In the genomic region with DNA sequence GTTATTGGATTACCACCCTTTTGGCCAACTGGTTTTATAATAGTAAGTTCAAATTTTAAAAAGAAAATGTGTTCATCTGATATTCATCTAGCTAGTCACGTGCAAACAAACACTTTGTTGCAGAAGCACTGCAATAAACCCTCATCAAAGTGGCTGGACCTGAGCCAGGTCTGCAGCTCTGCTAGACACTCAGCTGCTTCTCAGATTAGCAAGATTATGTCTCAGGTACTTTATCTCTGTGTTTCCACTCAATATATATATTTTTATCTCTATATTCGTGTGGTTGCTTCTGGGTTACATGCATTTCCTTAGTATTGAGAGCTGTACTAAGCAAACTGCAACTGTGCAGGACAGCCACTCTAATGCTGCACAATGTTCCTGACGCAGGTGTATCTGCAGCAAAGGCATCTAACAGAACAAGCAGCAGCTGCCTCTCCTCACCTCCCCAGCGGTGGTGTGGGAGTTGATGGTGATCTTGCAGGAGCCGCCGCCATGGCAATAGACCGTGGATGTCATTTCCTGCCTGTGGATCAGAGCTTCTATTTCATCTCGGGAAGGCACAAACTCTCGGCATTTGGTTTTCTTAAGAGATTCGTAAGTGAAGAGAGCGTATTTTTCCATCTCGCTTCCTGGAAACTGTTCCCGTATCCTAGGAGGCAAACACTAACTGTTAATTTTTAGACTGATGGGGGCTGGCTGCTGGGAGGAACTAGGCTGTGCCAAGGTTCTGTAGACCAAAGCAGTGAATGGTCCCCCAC, we compare ENCODE assay signal across 11 cellular contexts. TPM values are rescaled to one million over a fixed set of nuclear protein-coding genes. Genes with fewer than 3 reads are reported as not detected.
DNase-seq lines count a peak whose midpoint lies in the region; ATAC-seq and TF ChIP-seq lines count a peak whose summit lies in the region.
"Had no signal": no experiment of that assay in that cellular context is flagged by ENCODE, and none has a peak within 500 bp of the region (broad histone marks: within the 10 kb centered on the region; RNA-seq: fewer than 3 reads in every experiment).

No MANE protein-coding gene starts in this region.

- H2BK12ac ChIP-seq in H9 (ENCODE audit: insufficient read length, low read depth, low read length), result no peak overlapping the region

- TF ChIP-seq CTCF in H9 (conservative IDR thresholded peaks at IDR 0.05) (no peak), nephron progenitor cell (IDR thresholded peaks at IDR 0.05) (no peak)

- no peak for ATAC-seq in GM18511 (IDR thresholded peaks at IDR 0.05; ENCODE audit: unreplicated experiment)
- no peak for ATAC-seq in natural killer cell treated with Interleukin-12 subunit alpha and Interleukin-12 subunit beta and Interleukin-15 and Interleukin-18, amount 100 ng/mL, for 72 hours
- ATAC-seq in HG03460 (IDR thresholded peaks at IDR 0.05; ENCODE audit: unreplicated experiment), result no peak

- H3K56ac ChIP-seq in H9 (ENCODE audit: insufficient read length, low read depth, low read length), result no peak overlapping the region

- no peak overlapping the region for H3K27ac ChIP-seq in H9 (ENCODE audit: insufficient read length, low read depth, low read length)

- H3K27me3 Mint-ChIP-seq in H9 (ENCODE audit: low read depth) (no peaks in the 10 kb centered on the region), nephron progenitor cell (ENCODE audit: low read depth, poor library complexity) (no peaks in the 10 kb centered on the region)
- H3K27me3 Mint-ChIP-seq in activated naive CD4-positive, alpha-beta T cell treated with anti-CD3 and anti-CD28 coated beads, Interleukin-2, amount 50 U/mL, for 24 hours, result no peaks in the 10 kb centered on the region
- no peaks in the 10 kb centered on the region for H3K27me3 Mint-ChIP-seq in natural killer cell treated with Interleukin-12 subunit alpha and Interleukin-12 subunit beta and Interleukin-15 and Interleukin-18, amount 100 ng/mL, for 72 hours

- H4K8ac ChIP-seq in H9 (replicated peaks; ENCODE audit: insufficient read length, low read depth, low read length), result no peak overlapping the region

- H3K4me2 ChIP-seq in H9 (ENCODE audit: insufficient read depth, insufficient read length, low read length), result no peak overlapping the region

- H2BK5ac ChIP-seq in H9 (ENCODE audit: insufficient read length, low read length), result no peak overlapping the region

- H4K91ac ChIP-seq in H9 (ENCODE audit: insufficient read length, low read depth, low read length), result no peak overlapping the region

- WGBS in H9 (ENCODE audit: extremely low coverage, insufficient read length, low lambda C conversion rate), result no CpG with 5 or more reads among the region's 13 CpGs

- no peaks in the 10 kb centered on the region for H3K9me3 ChIP-seq in H9 (ENCODE audit: control insufficient read depth, low read depth, low read length)

- no peak overlapping the region for H4K5ac ChIP-seq in H9 (ENCODE audit: insufficient read length, low read depth, low read length)

- H3K9ac ChIP-seq in H9 (ENCODE audit: extremely low read depth, insufficient read length, low read length), result no peak overlapping the region

- H3K4me1 Mint-ChIP-seq in H9, result no peaks in the 10 kb centered on the region
- peaks cover 21% of the 10 kb centered on the region for H3K4me1 Mint-ChIP-seq in activated naive CD4-positive, alpha-beta T cell treated with anti-CD3 and anti-CD28 coated beads, Interleukin-2, amount 50 U/mL, for 24 hours
- H3K4me1 Mint-ChIP-seq in nephron progenitor cell, result peaks cover 42% of the 10 kb centered on the region
- no peaks in the 10 kb centered on the region for H3K4me1 Mint-ChIP-seq in natural killer cell treated with Interleukin-12 subunit alpha and Interleukin-12 subunit beta and Interleukin-15 and Interleukin-18, amount 100 ng/mL, for 72 hours (ENCODE audit: low read depth in 2 of 2)

- no peak overlapping the region for H2BK20ac ChIP-seq in H9 (ENCODE audit: low read depth, low read length, poor library complexity, severe bottlenecking)

- no peaks in the 10 kb centered on the region for H4K20me1 ChIP-seq in H9 (ENCODE audit: control insufficient read depth, insufficient read depth, insufficient read length)

- no peak overlapping the region for H3K4ac ChIP-seq in H9 (ENCODE audit: low read depth, low read length)

- no peak overlapping the region for H2BK120ac ChIP-seq in H9 (ENCODE audit: low read depth, low read length, poor library complexity, severe bottlenecking)

- no peak overlapping the region for H3K14ac ChIP-seq in H9 (ENCODE audit: insufficient read depth, low read length)

- DNase-seq in H9 (no peak), NCI-H2171 treated with DMSO at 0.1 percent for 48 hours (lab: John Stamatoyannopoulos, UW) (peak; percentile 75), nephron progenitor cell (no peak), cerebellar nuclear complex (lab: John Stamatoyannopoulos, UW) (no peak)
- no peak for DNase-seq in natural killer cell treated with Interleukin-12 subunit alpha and Interleukin-12 subunit beta and Interleukin-15 and Interleukin-18, amount 100 ng/mL, for 72 hours (ENCODE audit: low spot score)
- DNase-seq: dermis blood vessel endothelial cell, EL, IMR-90 had no signal

- no peaks in the 10 kb centered on the region for H3K23me2 ChIP-seq in H9 (ENCODE audit: insufficient read length, low read depth, low read length, poor library complexity, severe bottlenecking)

- H3K9me3 Mint-ChIP-seq in H9 (no peaks in the 10 kb centered on the region), nephron progenitor cell (no peaks in the 10 kb centered on the region)
- no peaks in the 10 kb centered on the region for H3K9me3 Mint-ChIP-seq in activated naive CD4-positive, alpha-beta T cell treated with anti-CD3 and anti-CD28 coated beads, Interleukin-2, amount 50 U/mL, for 24 hours
- no peaks in the 10 kb centered on the region for H3K9me3 Mint-ChIP-seq in natural killer cell treated with Interleukin-12 subunit alpha and Interleukin-12 subunit beta and Interleukin-15 and Interleukin-18, amount 100 ng/mL, for 72 hours

- no peaks in the 10 kb centered on the region for H3K79me1 ChIP-seq in H9 (ENCODE audit: insufficient read depth, low read depth, low read length, poor library complexity, severe bottlenecking)

- H3K4me1 ChIP-seq in H9 (ENCODE audit: insufficient read depth, low read length), result no peaks in the 10 kb centered on the region

- no peak overlapping the region for H2AFZ ChIP-seq in H9 (ENCODE audit: low read length)

- H3K36me3 Mint-ChIP-seq in H9 (ENCODE audit: insufficient read depth in 1 of 3, low read depth in 3 of 3), result peaks cover 60 to 95% (median 84%) of the 10 kb centered on the region in 3 experiments
- H3K36me3 Mint-ChIP-seq in activated naive CD4-positive, alpha-beta T cell treated with anti-CD3 and anti-CD28 coated beads, Interleukin-2, amount 50 U/mL, for 24 hours, result no peaks in the 10 kb centered on the region
- H3K36me3 Mint-ChIP-seq in nephron progenitor cell (ENCODE audit: low read depth), result peaks cover 74% of the 10 kb centered on the region
- H3K36me3 Mint-ChIP-seq in natural killer cell treated with Interleukin-12 subunit alpha and Interleukin-12 subunit beta and Interleukin-15 and Interleukin-18, amount 100 ng/mL, for 72 hours, result no peaks in the 10 kb centered on the region

- no peak overlapping the region for H3T11ph ChIP-seq in H9 (ENCODE audit: low read length)

- H3K4me3 Mint-ChIP-seq in H9 (no peak overlapping the region), nephron progenitor cell (peak overlapping the region; percentile 60)
- peak overlapping the region; percentile 74 for H3K4me3 Mint-ChIP-seq in activated naive CD4-positive, alpha-beta T cell treated with anti-CD3 and anti-CD28 coated beads, Interleukin-2, amount 50 U/mL, for 24 hours
- no peak overlapping the region for H3K4me3 Mint-ChIP-seq in natural killer cell treated with Interleukin-12 subunit alpha and Interleukin-12 subunit beta and Interleukin-15 and Interleukin-18, amount 100 ng/mL, for 72 hours

- no peaks in the 10 kb centered on the region for H3K79me2 ChIP-seq in H9 (ENCODE audit: insufficient read depth, low read length)

- H3K23ac ChIP-seq in H9 (ENCODE audit: insufficient read length, low read depth, low read length), result no peak overlapping the region

- no peak overlapping the region for H3K18ac ChIP-seq in H9 (ENCODE audit: insufficient read length, low read depth, low read length)

- H3K27me3 ChIP-seq in H9 (ENCODE audit: insufficient read depth, low read length), result no peaks in the 10 kb centered on the region

- no peak overlapping the region for H2BK15ac ChIP-seq in H9 (ENCODE audit: low read depth, low read length)

- no peak overlapping the region for H2AK5ac ChIP-seq in H9 (ENCODE audit: insufficient read length, low read length)

- H3K27ac Mint-ChIP-seq in H9 (peak overlapping the region in 2 of 3 experiments; percentile 7 to 9; a peak in 2 of 7 replicates), nephron progenitor cell (peak overlapping the region; percentile 73)
- peak overlapping the region; percentile 71 for H3K27ac Mint-ChIP-seq in activated naive CD4-positive, alpha-beta T cell treated with anti-CD3 and anti-CD28 coated beads, Interleukin-2, amount 50 U/mL, for 24 hours
- H3K27ac Mint-ChIP-seq in natural killer cell treated with Interleukin-12 subunit alpha and Interleukin-12 subunit beta and Interleukin-15 and Interleukin-18, amount 100 ng/mL, for 72 hours, result no peak overlapping the region

RNA-seq across cellular contexts. Expression of gene RETREG1, which starts 56.6 kb away (rescaled TPM):
- total RNA-seq in H9 (2021), result 3.3 and 3.4 TPM in 2 replicates
- total RNA-seq in natural killer cell treated with Interleukin-12 subunit alpha and Interleukin-12 subunit beta and Interleukin-15 and Interleukin-18, amount 100 ng/mL, for 72 hours, result under 1 TPM; 0.50 to 0.81 TPM
- total RNA-seq: IMR-90 had no signal

Comparison
In these comparisons a context has a peak if more than half of its experiments do, and no peak if none do; other contexts are left out.
1. H3K27ac Mint-ChIP-seq: peak in H9 (2 of 3), activated naive CD4-positive, alpha-beta T cell treated with anti-CD3 and anti-CD28 coated beads, Interleukin-2, amount 50 U/mL, for 24 hours (single experiment) and nephron progenitor cell (single experiment); none in natural killer cell treated with Interleukin-12 subunit alpha and Interleukin-12 subunit beta and Interleukin-15 and Interleukin-18, amount 100 ng/mL, for 72 hours (0 of 2).
2. H3K4me3 Mint-ChIP-seq: peak in activated naive CD4-positive, alpha-beta T cell treated with anti-CD3 and anti-CD28 coated beads, Interleukin-2, amount 50 U/mL, for 24 hours (single experiment) and nephron progenitor cell (single experiment); none in H9 (0 of 2) and natural killer cell treated with Interleukin-12 subunit alpha and Interleukin-12 subunit beta and Interleukin-15 and Interleukin-18, amount 100 ng/mL, for 72 hours (single experiment).